Comparison of ENCODE assay signal across 19 cellular contexts in the genomic region with DNA sequence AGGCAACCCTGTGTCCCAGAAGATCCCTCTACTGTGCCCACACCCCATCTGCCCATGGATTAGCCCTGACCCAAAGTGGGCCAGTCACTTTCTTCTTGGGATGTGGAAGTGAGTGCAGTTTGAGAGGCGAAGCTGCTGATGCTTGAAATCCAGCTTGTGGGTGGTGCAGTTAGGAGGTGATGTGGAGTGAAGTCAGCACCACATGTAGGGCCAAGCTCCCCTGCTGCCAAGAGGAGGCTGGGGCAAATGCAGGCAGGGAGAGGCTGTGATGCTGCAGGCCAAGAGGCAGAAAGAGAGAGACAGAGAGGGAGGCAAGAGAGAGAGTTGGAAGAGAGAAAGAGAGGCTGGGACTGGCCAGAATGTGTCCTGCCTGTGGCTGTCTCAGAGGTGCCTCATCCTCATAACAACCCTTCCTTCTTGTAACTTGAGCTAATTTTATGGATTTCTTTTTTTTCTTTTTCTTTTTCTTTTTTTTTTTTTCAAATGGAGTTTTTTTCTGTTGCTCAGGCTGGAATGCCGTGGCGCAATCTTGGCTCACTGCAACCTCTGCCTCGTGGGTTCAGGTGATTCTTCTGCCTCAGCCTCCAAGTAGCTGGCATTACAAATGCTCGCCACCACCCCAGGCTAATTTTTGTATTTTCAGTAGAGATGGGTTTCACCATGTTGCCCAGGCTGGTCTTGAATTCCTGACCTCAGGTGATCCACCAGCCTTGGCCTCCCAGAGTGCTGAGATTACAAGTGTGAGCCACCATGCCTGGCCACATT. TPM values are rescaled to one million over a fixed set of nuclear protein-coding genes. Genes with fewer than 3 reads are reported as not detected.
A peak's percentile ranks its signal among the peaks of the same experiment; 100 is the strongest.
DNase-seq lines count a peak whose midpoint lies in the region; ATAC-seq and TF ChIP-seq lines count a peak whose summit lies in the region.
"Had no signal": no experiment of that assay in that cellular context is flagged by ENCODE, and none has a peak within 500 bp of the region (broad histone marks: within the 10 kb centered on the region; RNA-seq: fewer than 3 reads in every experiment).

No MANE protein-coding gene starts in this region.

- TF ChIP-seq CTCF in GM10248 (IDR thresholded peaks at IDR 0.05; ENCODE audit: control extremely low read depth, extremely low read depth, low read depth, missing control alignments) (no peak), foreskin keratinocyte (conservative IDR thresholded peaks at IDR 0.05) (peak; percentile 12), progenitor cell of endocrine pancreas (IDR thresholded peaks at IDR 0.05; ENCODE audit: unreplicated experiment) (no peak)

- H3K4me1 ChIP-seq in foreskin keratinocyte = peaks cover 21% of the 10 kb centered on the region

- H3K27me3 Mint-ChIP-seq in activated T-helper 17 cell treated with anti-CD3 and anti-CD28 coated beads, Interleukin-2, amount 50 U/mL, for 72 hours = no peaks in the 10 kb centered on the region
- peaks cover 12% of the 10 kb centered on the region for H3K27me3 Mint-ChIP-seq in progenitor cell of endocrine pancreas

- no peaks in the 10 kb centered on the region for H3K27me3 ChIP-seq in foreskin keratinocyte
- H3K27me3 ChIP-seq: BLaER1 treated with 17β-estradiol and CSF1 and Interleukin-3, amounts not matched to agents 10 nM and 100 nM; heart left ventricle had no signal

- DNase-seq in AG20443 (ENCODE audit: low spot score) = peak; percentile 52
- peak; percentile 3 for DNase-seq in GM10248 (ENCODE audit: extremely low spot score)
- DNase-seq in foreskin keratinocyte = peak; percentile 51 to 73
- no peak for DNase-seq in progenitor cell of endocrine pancreas (ENCODE audit: low spot score, unreplicated experiment)
- no peak for DNase-seq in NAMALWA (ENCODE audit: low spot score)
- DNase-seq: activated CD4-positive, alpha-beta T cell treated with anti-CD3 and anti-CD28 coated beads for 48 hours; activated effector memory CD4-positive, alpha-beta T cell treated with anti-CD3 and anti-CD28 coated beads, Interleukin-2, amount 50 U/mL, for 16 hours; caudate nucleus; heart left ventricle; islet precursor cell; NCI-H1105; NCI-H2227 treated with DMSO at 0.1 percent for 48 hours; Right ventricle myocardium superior; spleen had no signal

- POLR2A ChIA-PET in GM10248 (lab: Yijun Ruan, JAX) = no interaction called here

- H3K36me3 Mint-ChIP-seq in activated T-helper 17 cell treated with anti-CD3 and anti-CD28 coated beads, Interleukin-2, amount 50 U/mL, for 72 hours (ENCODE audit: low read depth) = no peaks in the 10 kb centered on the region
- H3K36me3 Mint-ChIP-seq in progenitor cell of endocrine pancreas (ENCODE audit: insufficient read depth) = no peaks in the 10 kb centered on the region

- no peaks in the 10 kb centered on the region for H3K9me3 Mint-ChIP-seq in activated T-helper 17 cell treated with anti-CD3 and anti-CD28 coated beads, Interleukin-2, amount 50 U/mL, for 72 hours
- H3K9me3 Mint-ChIP-seq in progenitor cell of endocrine pancreas (ENCODE audit: low read depth) = no peaks in the 10 kb centered on the region

- CTCF ChIA-PET in GM10248 (lab: Yijun Ruan, JAX) = interaction anchor here (1.2 to 6.7 kb wide), 4 partner anchors 8 to 121 kb away, joined by 3 to 36 read pairs (median 4); no protein-coding TSS in a partner anchor

- no peak overlapping the region for H3K27ac Mint-ChIP-seq in activated T-helper 17 cell treated with anti-CD3 and anti-CD28 coated beads, Interleukin-2, amount 50 U/mL, for 72 hours
- no peak overlapping the region for H3K27ac Mint-ChIP-seq in progenitor cell of endocrine pancreas

- no peak for ATAC-seq in activated T-helper 17 cell treated with anti-CD3 and anti-CD28 coated beads, Interleukin-2, amount 50 U/mL, for 72 hours (replicated peaks)
- ATAC-seq in foreskin keratinocyte (peak; percentile 3), HG02852 (IDR thresholded peaks at IDR 0.05; ENCODE audit: unreplicated experiment) (no peak), HG03196 (IDR thresholded peaks at IDR 0.05; ENCODE audit: unreplicated experiment) (no peak)
- ATAC-seq: heart left ventricle, K562 had no signal

- H3K4me3 Mint-ChIP-seq in activated T-helper 17 cell treated with anti-CD3 and anti-CD28 coated beads, Interleukin-2, amount 50 U/mL, for 72 hours = peak overlapping the region; percentile 3
- H3K4me3 Mint-ChIP-seq in progenitor cell of endocrine pancreas (ENCODE audit: low read depth) = no peak overlapping the region

- peak overlapping the region; percentile 63 for H3K27ac ChIP-seq in foreskin keratinocyte

- peaks cover 18% of the 10 kb centered on the region for H3K4me1 Mint-ChIP-seq in activated T-helper 17 cell treated with anti-CD3 and anti-CD28 coated beads, Interleukin-2, amount 50 U/mL, for 72 hours
- H3K4me1 Mint-ChIP-seq in progenitor cell of endocrine pancreas (ENCODE audit: low read depth) = peaks cover 10% of the 10 kb centered on the region

RNA-seq across cellular contexts. Expression of a gene that starts 35.3 kb away (rescaled TPM):
- 100 to 1,000 TPM in 1 of 2 donors, 10 to 100 TPM in 1; 93.3 to 137 TPM for total RNA-seq in activated T-helper 17 cell treated with anti-CD3 and anti-CD28 coated beads, Interleukin-2, amount 50 U/mL, for 72 hours
- 179 and 191 TPM in 2 replicates for total RNA-seq in foreskin keratinocyte
- 67.8 and 73.5 TPM in 2 replicates for polyA plus RNA-seq in foreskin keratinocyte
- total RNA-seq in progenitor cell of endocrine pancreas = 44.1 and 49.0 TPM in 2 replicates

Comparison
In these comparisons a context has a peak if more than half of its experiments do, and no peak if none do; other contexts are left out.
1. DNase-seq: peak in AG20443 (single experiment), GM10248 (single experiment) and foreskin keratinocyte (2 of 2); none in progenitor cell of endocrine pancreas (single experiment) and NAMALWA (single experiment).